ENCODE assay signal across 3 cellular contexts in the genomic region with DNA sequence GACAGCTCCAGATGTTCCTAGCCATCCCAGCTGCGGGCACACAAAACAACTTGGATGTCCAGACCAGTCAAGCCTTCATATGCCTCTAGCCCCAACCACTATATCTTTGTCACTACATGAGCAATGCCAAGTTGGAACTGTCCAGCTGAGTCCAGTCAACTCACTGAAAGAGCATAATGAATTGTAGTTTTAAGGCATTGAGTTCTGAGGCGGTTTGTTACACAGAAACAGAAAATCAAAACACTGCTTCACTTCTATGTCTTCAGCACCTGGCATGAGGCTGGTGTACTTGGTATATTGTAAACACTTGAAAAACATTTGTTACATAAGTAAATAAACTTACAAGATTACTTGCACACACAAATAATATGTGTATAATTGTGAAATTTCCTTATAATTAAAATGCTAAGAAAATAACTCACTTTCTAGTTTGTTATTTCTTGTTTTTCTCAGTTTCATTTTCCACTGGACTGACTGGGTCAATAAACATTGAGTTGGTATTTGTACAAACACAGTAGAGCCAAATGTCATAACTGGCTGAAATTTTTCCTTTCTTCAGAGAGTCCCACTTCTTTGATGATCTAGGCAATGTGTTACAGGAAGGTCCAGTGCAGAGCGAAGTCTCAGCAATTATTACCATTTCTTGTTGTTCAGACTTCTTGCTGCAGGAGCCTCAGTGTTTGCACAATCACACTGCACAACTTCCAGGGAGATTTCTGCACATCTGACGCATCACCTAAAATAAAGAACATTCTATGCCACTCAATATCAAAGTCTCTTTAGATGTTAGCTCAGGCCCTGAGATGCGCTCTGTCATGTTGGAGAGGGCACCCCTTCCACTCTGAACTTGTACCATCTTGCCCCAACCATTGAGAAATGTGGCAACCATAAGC.
TF ChIP-seq lines count a peak whose summit lies in the region.

No MANE protein-coding gene starts in this region.

TF ChIP-seq in SK-N-SH, 30 proteins besides CTCF, POLR2A, EP300 and RAD21:
- TF ChIP-seq ELF1 (IDR thresholded peaks at IDR 0.05): no peak
- peak; percentile 80; the same call in 1 of the 2 replicates for TF ChIP-seq REST (IDR thresholded peaks at IDR 0.05; ENCODE audit: low read depth, low read length)
- no peak for TF ChIP-seq USF1 (IDR thresholded peaks at IDR 0.05; ENCODE audit: borderline replicate concordance, low read depth)
- TF ChIP-seq EZH2phosphoT487 (IDR thresholded peaks at IDR 0.05; ENCODE audit: borderline replicate concordance, low read depth): no peak
- TF ChIP-seq, protein P1, sequence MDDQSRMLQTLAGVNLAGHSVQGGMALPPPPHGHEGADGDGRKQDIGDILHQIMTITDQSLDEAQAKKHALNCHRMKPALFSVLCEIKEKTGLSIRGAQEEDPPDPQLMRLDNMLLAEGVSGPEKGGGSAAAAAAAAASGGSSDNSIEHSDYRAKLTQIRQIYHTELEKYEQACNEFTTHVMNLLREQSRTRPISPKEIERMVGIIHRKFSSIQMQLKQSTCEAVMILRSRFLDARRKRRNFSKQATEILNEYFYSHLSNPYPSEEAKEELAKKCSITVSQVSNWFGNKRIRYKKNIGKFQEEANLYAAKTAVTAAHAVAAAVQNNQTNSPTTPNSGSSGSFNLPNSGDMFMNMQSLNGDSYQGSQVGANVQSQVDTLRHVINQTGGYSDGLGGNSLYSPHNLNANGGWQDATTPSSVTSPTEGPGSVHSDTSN (IDR thresholded peaks at IDR 0.05): no peak

TF ChIP-seq in SK-N-SH treated with all-trans-retinoic acid at 6 μM for 48 hours, 23 proteins besides CTCF, POLR2A, EP300 and RAD21:
- TF ChIP-seq PATZ1 (CRISPR knock-in tag; IDR thresholded peaks at IDR 0.05; ENCODE audit: borderline replicate concordance) (no peak), ZNF8 (CRISPR knock-in tag; IDR thresholded peaks at IDR 0.05) (no peak), PPARA (CRISPR knock-in tag; IDR thresholded peaks at IDR 0.05; ENCODE audit: borderline replicate concordance) (no peak), ESRRG (CRISPR knock-in tag; IDR thresholded peaks at IDR 0.05) (no peak), ZNF565 (CRISPR knock-in tag; conservative IDR thresholded peaks at IDR 0.05; ENCODE audit: low read depth) (no peak), CSDC2 (CRISPR knock-in tag; IDR thresholded peaks at IDR 0.05) (no peak), ZC3H10 (CRISPR knock-in tag; IDR thresholded peaks at IDR 0.05) (no peak), TCF4 (CRISPR knock-in tag; IDR thresholded peaks at IDR 0.05; ENCODE audit: borderline replicate concordance) (no peak)
- TF ChIP-seq, protein P2, sequence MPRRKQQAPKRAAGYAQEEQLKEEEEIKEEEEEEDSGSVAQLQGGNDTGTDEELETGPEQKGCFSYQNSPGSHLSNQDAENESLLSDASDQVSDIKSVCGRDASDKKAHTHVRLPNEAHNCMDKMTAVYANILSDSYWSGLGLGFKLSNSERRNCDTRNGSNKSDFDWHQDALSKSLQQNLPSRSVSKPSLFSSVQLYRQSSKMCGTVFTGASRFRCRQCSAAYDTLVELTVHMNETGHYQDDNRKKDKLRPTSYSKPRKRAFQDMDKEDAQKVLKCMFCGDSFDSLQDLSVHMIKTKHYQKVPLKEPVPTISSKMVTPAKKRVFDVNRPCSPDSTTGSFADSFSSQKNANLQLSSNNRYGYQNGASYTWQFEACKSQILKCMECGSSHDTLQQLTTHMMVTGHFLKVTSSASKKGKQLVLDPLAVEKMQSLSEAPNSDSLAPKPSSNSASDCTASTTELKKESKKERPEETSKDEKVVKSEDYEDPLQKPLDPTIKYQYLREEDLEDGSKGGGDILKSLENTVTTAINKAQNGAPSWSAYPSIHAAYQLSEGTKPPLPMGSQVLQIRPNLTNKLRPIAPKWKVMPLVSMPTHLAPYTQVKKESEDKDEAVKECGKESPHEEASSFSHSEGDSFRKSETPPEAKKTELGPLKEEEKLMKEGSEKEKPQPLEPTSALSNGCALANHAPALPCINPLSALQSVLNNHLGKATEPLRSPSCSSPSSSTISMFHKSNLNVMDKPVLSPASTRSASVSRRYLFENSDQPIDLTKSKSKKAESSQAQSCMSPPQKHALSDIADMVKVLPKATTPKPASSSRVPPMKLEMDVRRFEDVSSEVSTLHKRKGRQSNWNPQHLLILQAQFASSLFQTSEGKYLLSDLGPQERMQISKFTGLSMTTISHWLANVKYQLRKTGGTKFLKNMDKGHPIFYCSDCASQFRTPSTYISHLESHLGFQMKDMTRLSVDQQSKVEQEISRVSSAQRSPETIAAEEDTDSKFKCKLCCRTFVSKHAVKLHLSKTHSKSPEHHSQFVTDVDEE (CRISPR knock-in tag; IDR thresholded peaks at IDR 0.05): no peak

TF ChIP-seq in GM12891, 5 proteins besides CTCF, POLR2A, EP300 and RAD21 (continued from another document):
- TF ChIP-seq SPI1 (IDR thresholded peaks at IDR 0.05; ENCODE audit: low read depth, low read length) (no peak), PAX5 (IDR thresholded peaks at IDR 0.05; ENCODE audit: insufficient read depth, low read length, severe bottlenecking) (no peak), TAF1 (IDR thresholded peaks at IDR 0.05; ENCODE audit: low read depth, low read length) (no peak), POU2F2 (IDR thresholded peaks at IDR 0.05; ENCODE audit: low read depth, low read length) (no peak)
TF ChIP-seq in GM12891: peak in this region for 0.
